Comparison of ENCODE assay signal across 1 cellular context in the genomic region with DNA sequence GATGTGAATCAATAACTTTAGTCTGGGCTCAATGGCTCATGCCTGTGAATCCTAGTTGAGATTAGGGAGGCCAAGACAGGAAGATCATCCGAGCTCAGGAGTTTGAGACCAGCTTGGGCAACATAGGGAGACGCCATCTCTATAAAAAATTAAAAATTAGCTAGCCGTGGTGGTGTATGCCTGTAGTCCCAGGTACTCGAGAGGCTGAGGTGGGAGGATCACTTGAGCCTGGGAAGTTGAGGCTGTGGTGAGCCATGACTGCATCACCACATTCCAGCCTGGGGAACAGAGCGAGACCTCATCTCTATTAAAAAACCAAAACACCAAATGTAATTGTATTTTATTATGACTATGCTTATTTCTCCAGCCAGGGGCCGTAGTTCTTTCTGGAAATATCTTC.
TF ChIP-seq lines count a peak whose summit lies in the region.

No MANE protein-coding gene starts in this region.

TF ChIP-seq in HepG2, 621 proteins besides CTCF, POLR2A, EP300 and RAD21:
- TF ChIP-seq, protein P1, sequence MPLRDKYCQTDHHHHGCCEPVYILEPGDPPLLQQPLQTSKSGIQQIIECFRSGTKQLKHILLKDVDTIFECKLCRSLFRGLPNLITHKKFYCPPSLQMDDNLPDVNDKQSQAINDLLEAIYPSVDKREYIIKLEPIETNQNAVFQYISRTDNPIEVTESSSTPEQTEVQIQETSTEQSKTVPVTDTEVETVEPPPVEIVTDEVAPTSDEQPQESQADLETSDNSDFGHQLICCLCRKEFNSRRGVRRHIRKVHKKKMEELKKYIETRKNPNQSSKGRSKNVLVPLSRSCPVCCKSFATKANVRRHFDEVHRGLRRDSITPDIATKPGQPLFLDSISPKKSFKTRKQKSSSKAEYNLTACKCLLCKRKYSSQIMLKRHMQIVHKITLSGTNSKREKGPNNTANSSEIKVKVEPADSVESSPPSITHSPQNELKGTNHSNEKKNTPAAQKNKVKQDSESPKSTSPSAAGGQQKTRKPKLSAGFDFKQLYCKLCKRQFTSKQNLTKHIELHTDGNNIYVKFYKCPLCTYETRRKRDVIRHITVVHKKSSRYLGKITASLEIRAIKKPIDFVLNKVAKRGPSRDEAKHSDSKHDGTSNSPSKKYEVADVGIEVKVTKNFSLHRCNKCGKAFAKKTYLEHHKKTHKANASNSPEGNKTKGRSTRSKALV (CRISPR knock-in tag; IDR thresholded peaks at IDR 0.05) = no peak
- TF ChIP-seq ZNF567 (CRISPR knock-in tag; IDR thresholded peaks at IDR 0.05; ENCODE audit: borderline replicate concordance) = no peak
- TF ChIP-seq, protein P2, sequence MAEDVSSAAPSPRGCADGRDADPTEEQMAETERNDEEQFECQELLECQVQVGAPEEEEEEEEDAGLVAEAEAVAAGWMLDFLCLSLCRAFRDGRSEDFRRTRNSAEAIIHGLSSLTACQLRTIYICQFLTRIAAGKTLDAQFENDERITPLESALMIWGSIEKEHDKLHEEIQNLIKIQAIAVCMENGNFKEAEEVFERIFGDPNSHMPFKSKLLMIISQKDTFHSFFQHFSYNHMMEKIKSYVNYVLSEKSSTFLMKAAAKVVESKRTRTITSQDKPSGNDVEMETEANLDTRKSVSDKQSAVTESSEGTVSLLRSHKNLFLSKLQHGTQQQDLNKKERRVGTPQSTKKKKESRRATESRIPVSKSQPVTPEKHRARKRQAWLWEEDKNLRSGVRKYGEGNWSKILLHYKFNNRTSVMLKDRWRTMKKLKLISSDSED (CRISPR knock-in tag; IDR thresholded peaks at IDR 0.05) = no peak
- TF ChIP-seq ZNF746 (CRISPR knock-in tag; IDR thresholded peaks at IDR 0.05) = no peak
- no peak for TF ChIP-seq NKX3-1 (CRISPR knock-in tag; IDR thresholded peaks at IDR 0.05)
- TF ChIP-seq NFRKB (IDR thresholded peaks at IDR 0.05) = no peak
- TF ChIP-seq, protein P3, sequence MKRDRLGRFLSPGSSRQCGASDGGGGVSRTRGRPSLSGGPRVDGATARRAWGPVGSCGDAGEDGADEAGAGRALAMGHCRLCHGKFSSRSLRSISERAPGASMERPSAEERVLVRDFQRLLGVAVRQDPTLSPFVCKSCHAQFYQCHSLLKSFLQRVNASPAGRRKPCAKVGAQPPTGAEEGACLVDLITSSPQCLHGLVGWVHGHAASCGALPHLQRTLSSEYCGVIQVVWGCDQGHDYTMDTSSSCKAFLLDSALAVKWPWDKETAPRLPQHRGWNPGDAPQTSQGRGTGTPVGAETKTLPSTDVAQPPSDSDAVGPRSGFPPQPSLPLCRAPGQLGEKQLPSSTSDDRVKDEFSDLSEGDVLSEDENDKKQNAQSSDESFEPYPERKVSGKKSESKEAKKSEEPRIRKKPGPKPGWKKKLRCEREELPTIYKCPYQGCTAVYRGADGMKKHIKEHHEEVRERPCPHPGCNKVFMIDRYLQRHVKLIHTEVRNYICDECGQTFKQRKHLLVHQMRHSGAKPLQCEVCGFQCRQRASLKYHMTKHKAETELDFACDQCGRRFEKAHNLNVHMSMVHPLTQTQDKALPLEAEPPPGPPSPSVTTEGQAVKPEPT (CRISPR knock-in tag; IDR thresholded peaks at IDR 0.05; ENCODE audit: low read depth) = no peak
- TF ChIP-seq NCOR1 (IDR thresholded peaks at IDR 0.05; ENCODE audit: borderline replicate concordance, low read length) = no peak
- TF ChIP-seq, protein P4, sequence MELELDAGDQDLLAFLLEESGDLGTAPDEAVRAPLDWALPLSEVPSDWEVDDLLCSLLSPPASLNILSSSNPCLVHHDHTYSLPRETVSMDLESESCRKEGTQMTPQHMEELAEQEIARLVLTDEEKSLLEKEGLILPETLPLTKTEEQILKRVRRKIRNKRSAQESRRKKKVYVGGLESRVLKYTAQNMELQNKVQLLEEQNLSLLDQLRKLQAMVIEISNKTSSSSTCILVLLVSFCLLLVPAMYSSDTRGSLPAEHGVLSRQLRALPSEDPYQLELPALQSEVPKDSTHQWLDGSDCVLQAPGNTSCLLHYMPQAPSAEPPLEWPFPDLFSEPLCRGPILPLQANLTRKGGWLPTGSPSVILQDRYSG (CRISPR knock-in tag; IDR thresholded peaks at IDR 0.05) = no peak
